In the genomic region with DNA sequence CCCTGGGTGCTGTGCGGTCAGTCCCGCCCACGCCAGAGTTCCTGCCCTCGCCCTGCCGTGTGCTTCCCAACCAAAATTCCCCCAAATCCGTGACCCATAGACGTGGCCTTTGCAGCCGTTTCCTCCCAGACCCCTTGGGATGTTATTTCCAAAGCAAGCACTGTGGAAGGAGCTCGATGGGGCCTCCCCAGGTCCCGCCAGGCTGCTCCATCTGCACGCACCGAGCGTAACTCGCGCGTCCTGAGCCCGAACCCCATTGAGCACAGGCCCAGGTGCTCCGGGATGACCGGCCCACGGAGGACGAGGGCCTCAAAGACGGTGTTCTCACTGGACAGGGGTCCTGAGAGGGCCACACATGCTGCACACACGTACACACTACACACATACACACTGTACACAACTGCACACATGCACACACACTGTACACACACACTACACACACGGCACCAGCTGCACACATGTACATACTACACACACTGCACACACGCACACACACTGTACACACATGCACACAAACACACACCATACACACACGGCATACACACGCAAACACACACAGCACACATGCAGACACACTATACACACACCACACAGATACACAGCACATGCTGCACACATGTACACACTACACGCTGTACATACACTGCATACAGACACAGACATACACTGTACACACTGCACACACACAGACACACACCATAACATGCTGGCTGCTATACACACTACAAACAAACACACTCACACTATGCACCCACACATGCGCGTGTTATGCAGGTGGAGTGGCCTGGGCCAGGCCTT, we compare ENCODE assay signal across 21 cellular contexts.
A peak's percentile ranks its signal among the peaks of the same experiment; 100 is the strongest.
DNase-seq lines count a peak whose midpoint lies in the region; ATAC-seq, FAIRE-seq and TF ChIP-seq lines count a peak whose summit lies in the region.
"Had no signal": no experiment of that assay in that cellular context is flagged by ENCODE, and none has a peak within 500 bp of the region (broad histone marks: within the 10 kb centered on the region; RNA-seq: fewer than 3 reads in every experiment).

No MANE protein-coding gene starts in this region.

- no peaks in the 10 kb centered on the region for H3K36me3 ChIP-seq in HEK293 (ENCODE audit: control insufficient read depth in 2 of 2, insufficient read depth in 1 of 2, low read length in 2 of 2)
- no peaks in the 10 kb centered on the region for H3K36me3 ChIP-seq in HepG2 (replicated peaks in 1 of 2; ENCODE audit: control insufficient read depth in 1 of 2, insufficient read depth in 2 of 2, low read length in 2 of 2)
- no peaks in the 10 kb centered on the region for H3K36me3 ChIP-seq in aorta (ENCODE audit: control insufficient read depth in 1 of 2, insufficient read depth in 2 of 2, low read length in 1 of 2)
- H3K36me3 ChIP-seq: SJCRH30 had no signal

- TF ChIP-seq CTCF in HEK293 (tag by site-specific recombination; IDR thresholded peaks at IDR 0.05) (no peak), HepG2 (CRISPR knock-in tag; IDR thresholded peaks at IDR 0.05) (no peak), omental fat pad (IDR thresholded peaks at IDR 0.05) (no peak)

- no peak overlapping the region for H3K27ac ChIP-seq in HEK293 (ENCODE audit: extremely low read depth, low read depth, low read length)
- no peak overlapping the region for H3K27ac ChIP-seq in HepG2 (ENCODE audit: extremely low read length, insufficient read depth, low read length)
- no peak overlapping the region for H3K27ac ChIP-seq in aorta (ENCODE audit: low read depth in 1 of 2, low read length in 2 of 2)
- H3K27ac ChIP-seq: KMS-11, SJCRH30 had no signal

- intact Hi-C loops in HepG2 (cut with micrococcal nuclease; ENCODE audit: unreplicated experiment), result no loop called here
- intact Hi-C loops in aorta (cut with DNase I), result no loop called here

- BruUV-seq in HepG2 (replicated peaks; lab: Mats Ljungman, UMichigan), result no TSS peak

- H4K20me1 ChIP-seq in HepG2 (ENCODE audit: insufficient read depth, low read length), result no peaks in the 10 kb centered on the region

- no peak overlapping the region for H3K9ac ChIP-seq in HepG2 (ENCODE audit: insufficient read depth, low read depth, low read length)
- H3K9ac ChIP-seq: KMS-11 had no signal

- WGBS in HepG2 (ENCODE audit: low lambda C conversion rate), result 49% methylated on average over 15 of the region's 30 CpGs
- WGBS in aorta, 2 donors, result 90% methylated on average over 30 of the region's 30 CpGs

- H3K79me2 ChIP-seq in HepG2 (ENCODE audit: insufficient read depth, low read length), result no peaks in the 10 kb centered on the region

- no peak overlapping the region for H2AFZ ChIP-seq in HepG2 (ENCODE audit: low read length)

- CTCF ChIA-PET in HEK293 (lab: Yijun Ruan, JAX), result no interaction called here
- CTCF ChIA-PET in HepG2 (lab: Yijun Ruan, JAX; ENCODE audit: low intra/inter-chr PET ratio, low total read pairs), result no interaction called here

- H3K9me3 ChIP-seq in HEK293 (ENCODE audit: control insufficient read depth, insufficient read depth, low read depth, low read length), result no peaks in the 10 kb centered on the region
- peaks cover 9% of the 10 kb centered on the region; the same call in 1 of the 2 replicates for H3K9me3 ChIP-seq in HepG2 (ENCODE audit: low read length)
- H3K9me3 ChIP-seq in aorta (ENCODE audit: control insufficient read depth, low read length), result peaks cover 1% of the 10 kb centered on the region
- H3K9me3 ChIP-seq: SJCRH30 had no signal

- ATAC-seq in HepG2 (no peak), omental fat pad (ENCODE audit: low FRiP score) (peak; percentile 41), aorta (ENCODE audit: low FRiP score) (peak; percentile 41)
- ATAC-seq: PC-3, SK-N-SH treated with all-trans-retinoic acid at 6 μM for 48 hours had no signal

- no peak for FAIRE-seq in HepG2 (lab: Jason Lieb, UNC)

- in situ Hi-C loops in HepG2 (cut with HindIII; ENCODE audit: extremely low pct_ligation_motif_present, low pct_unique_long_range_greater_than_20kb), result no loop called here

- no peak for TF ChIP-seq POLR2A in HepG2 (IDR thresholded peaks at IDR 0.05; ENCODE audit: insufficient read depth in 1 of 2, low read depth in 2 of 2, low read length in 2 of 2)

- TF ChIP-seq EP300 in HepG2 (IDR thresholded peaks at IDR 0.05; ENCODE audit: low read depth in 2 of 2, low read length in 2 of 2), result no peak
- no peak for TF ChIP-seq EP300 in HepG2 (CRISPR knock-in tag; IDR thresholded peaks at IDR 0.05; ENCODE audit: borderline replicate concordance)

- POLR2A ChIA-PET in HEK293 (lab: Yijun Ruan, JAX) (no interaction called here), HepG2 (lab: Yijun Ruan, JAX) (no interaction called here)

- DNase-seq in HepG2 (ENCODE audit: low spot score) (no peak), omental fat pad (ENCODE audit: low spot score) (no peak), aorta (no peak), nucleus accumbens (lab: John Stamatoyannopoulos, UW) (no peak), SIG-M5 treated with dmso at 0.1 percent for 504 hours (lab: John Stamatoyannopoulos, UW; ENCODE audit: unreplicated experiment) (no peak), GM19238 (ENCODE audit: insufficient read length, low spot score) (no peak)
- DNase-seq: CD4-positive, CD25-positive, alpha-beta regulatory T cell; DMS153; H7; HFFc6; MM.1S; NCI-H2029 treated with DMSO at 0.1 percent for 48 hours; NCI-H446 treated with DMSO at 0.1 percent for 48 hours; NCI-H526; NCI-H82; NK-92 treated with Interleukin-12 subunit alpha and Interleukin-12 subunit beta, amount 100 ng/mL, for 24 hours; PC-3; SJCRH30 had no signal

- H3K4me1 ChIP-seq in HEK293 (ENCODE audit: control insufficient read depth, insufficient read depth, low read length), result no peaks in the 10 kb centered on the region
- no peaks in the 10 kb centered on the region for H3K4me1 ChIP-seq in HepG2 (ENCODE audit: insufficient read depth, low read length)
- no peaks in the 10 kb centered on the region for H3K4me1 ChIP-seq in aorta (ENCODE audit: control insufficient read depth in 1 of 2, insufficient read depth in 2 of 2, low read length in 2 of 2)
- H3K4me1 ChIP-seq: SJCRH30 had no signal

- H3K27me3 ChIP-seq in HepG2 (ENCODE audit: control insufficient read depth in 1 of 2, insufficient read depth in 2 of 2, low read length in 2 of 2) (no peaks in the 10 kb centered on the region), aorta (ENCODE audit: control insufficient read depth in 1 of 2, insufficient read depth in 2 of 2, low read length in 1 of 2) (peaks cover 0 to 4% of the 10 kb centered on the region in 2 donors)
- H3K27me3 ChIP-seq: SJCRH30 had no signal

- no peak for TF ChIP-seq RAD21 in HepG2 (CRISPR knock-in tag; IDR thresholded peaks at IDR 0.05)

- H3K4me3 ChIP-seq in HEK293 (ENCODE audit: low read depth, low read length) (no peak overlapping the region), HepG2 (replicated peaks in 1 of 3; ENCODE audit: insufficient read depth in 1 of 3, low read depth in 2 of 3, low read length in 3 of 3) (no peak overlapping the region), aorta (ENCODE audit: low read length in 2 of 2) (no peak overlapping the region)
- H3K4me3 ChIP-seq: SJCRH30 had no signal

- H3K4me2 ChIP-seq in HepG2 (ENCODE audit: low read depth, low read length), result no peak overlapping the region
- H3K4me2 ChIP-seq: KMS-11 had no signal

TF ChIP-seq in HEK293, 187 proteins besides CTCF, POLR2A, EP300 and RAD21:
- TF ChIP-seq SCRT1 (tag by site-specific recombination; IDR thresholded peaks at IDR 0.05; ENCODE audit: borderline replicate concordance) (no peak), GLIS1 (tag by site-specific recombination; IDR thresholded peaks at IDR 0.05) (no peak), ZFP41 (tag by site-specific recombination; IDR thresholded peaks at IDR 0.05; ENCODE audit: borderline replicate concordance) (no peak), ZBTB17 (tag by site-specific recombination; IDR thresholded peaks at IDR 0.05) (no peak)
- TF ChIP-seq, protein P1, sequence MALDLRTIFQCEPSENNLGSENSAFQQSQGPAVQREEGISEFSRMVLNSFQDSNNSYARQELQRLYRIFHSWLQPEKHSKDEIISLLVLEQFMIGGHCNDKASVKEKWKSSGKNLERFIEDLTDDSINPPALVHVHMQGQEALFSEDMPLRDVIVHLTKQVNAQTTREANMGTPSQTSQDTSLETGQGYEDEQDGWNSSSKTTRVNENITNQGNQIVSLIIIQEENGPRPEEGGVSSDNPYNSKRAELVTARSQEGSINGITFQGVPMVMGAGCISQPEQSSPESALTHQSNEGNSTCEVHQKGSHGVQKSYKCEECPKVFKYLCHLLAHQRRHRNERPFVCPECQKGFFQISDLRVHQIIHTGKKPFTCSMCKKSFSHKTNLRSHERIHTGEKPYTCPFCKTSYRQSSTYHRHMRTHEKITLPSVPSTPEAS (tag by site-specific recombination; IDR thresholded peaks at IDR 0.05), result peak; percentile 57

TF ChIP-seq in HepG2, 621 proteins besides CTCF, POLR2A, EP300 and RAD21:
- TF ChIP-seq, protein P2, sequence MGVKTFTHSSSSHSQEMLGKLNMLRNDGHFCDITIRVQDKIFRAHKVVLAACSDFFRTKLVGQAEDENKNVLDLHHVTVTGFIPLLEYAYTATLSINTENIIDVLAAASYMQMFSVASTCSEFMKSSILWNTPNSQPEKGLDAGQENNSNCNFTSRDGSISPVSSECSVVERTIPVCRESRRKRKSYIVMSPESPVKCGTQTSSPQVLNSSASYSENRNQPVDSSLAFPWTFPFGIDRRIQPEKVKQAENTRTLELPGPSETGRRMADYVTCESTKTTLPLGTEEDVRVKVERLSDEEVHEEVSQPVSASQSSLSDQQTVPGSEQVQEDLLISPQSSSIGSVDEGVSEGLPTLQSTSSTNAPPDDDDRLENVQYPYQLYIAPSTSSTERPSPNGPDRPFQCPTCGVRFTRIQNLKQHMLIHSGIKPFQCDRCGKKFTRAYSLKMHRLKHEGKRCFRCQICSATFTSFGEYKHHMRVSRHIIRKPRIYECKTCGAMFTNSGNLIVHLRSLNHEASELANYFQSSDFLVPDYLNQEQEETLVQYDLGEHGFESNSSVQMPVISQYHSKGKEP (CRISPR knock-in tag; IDR thresholded peaks at IDR 0.05), result no peak
- TF ChIP-seq, protein P3, sequence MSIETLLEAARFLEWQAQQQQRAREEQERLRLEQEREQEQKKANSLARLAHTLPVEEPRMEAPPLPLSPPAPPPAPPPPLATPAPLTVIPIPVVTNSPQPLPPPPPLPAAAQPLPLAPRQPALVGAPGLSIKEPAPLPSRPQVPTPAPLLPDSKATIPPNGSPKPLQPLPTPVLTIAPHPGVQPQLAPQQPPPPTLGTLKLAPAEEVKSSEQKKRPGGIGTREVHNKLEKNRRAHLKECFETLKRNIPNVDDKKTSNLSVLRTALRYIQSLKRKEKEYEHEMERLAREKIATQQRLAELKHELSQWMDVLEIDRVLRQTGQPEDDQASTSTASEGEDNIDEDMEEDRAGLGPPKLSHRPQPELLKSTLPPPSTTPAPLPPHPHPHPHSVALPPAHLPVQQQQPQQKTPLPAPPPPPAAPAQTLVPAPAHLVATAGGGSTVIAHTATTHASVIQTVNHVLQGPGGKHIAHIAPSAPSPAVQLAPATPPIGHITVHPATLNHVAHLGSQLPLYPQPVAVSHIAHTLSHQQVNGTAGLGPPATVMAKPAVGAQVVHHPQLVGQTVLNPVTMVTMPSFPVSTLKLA (IDR thresholded peaks at IDR 0.05), result peak; percentile 71
